In the genomic region with DNA sequence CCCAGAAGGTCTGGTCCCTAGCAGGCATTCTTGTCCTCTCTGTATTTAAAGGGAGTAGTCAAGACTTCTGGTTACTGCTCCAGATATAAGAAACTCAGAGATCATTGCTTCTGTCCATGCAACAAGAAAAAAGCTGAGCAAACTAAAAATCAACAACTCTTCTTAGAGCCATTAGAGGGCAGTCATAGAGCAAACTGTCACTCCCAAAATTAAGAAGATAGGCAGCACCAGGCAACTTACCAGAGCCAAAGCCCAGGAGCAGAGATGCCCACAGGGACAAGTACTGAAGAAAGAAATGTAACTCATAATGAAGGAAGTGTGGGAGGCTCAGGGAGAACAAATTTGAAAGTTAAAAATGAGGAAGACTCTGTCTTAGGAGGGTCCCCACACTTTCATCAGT, we compare ENCODE assay signal across 2 cellular contexts.
TF ChIP-seq lines count a peak whose summit lies in the region.

No MANE protein-coding gene starts in this region.

TF ChIP-seq in HepG2, 621 proteins besides CTCF, POLR2A, EP300 and RAD21 (continued from another document):
- no peak for TF ChIP-seq ZNF773 (CRISPR knock-in tag; IDR thresholded peaks at IDR 0.05; ENCODE audit: borderline replicate concordance)
- TF ChIP-seq STAG1 (CRISPR knock-in tag; IDR thresholded peaks at IDR 0.05): peak; percentile 32; the same call in 1 of the 2 replicates
- peak; percentile 38 to 42; a peak in 2 of 4 replicates for TF ChIP-seq MAFK (conservative IDR thresholded peaks at IDR 0.05 in 1 of 2, IDR thresholded peaks at IDR 0.05 in 1 of 2; ENCODE audit: low read length in 2 of 2)
- TF ChIP-seq ZNF782 (CRISPR knock-in tag; IDR thresholded peaks at IDR 0.05; ENCODE audit: borderline replicate concordance): no peak
TF ChIP-seq in HepG2: peak in this region for 3.

TF ChIP-seq in H1, 55 proteins besides CTCF, POLR2A, EP300 and RAD21:
- no peak for TF ChIP-seq USF2 (IDR thresholded peaks at IDR 0.05; ENCODE audit: low read length)
- TF ChIP-seq MAFK (IDR thresholded peaks at IDR 0.05; ENCODE audit: low read depth, low read length): peak; percentile 60
